Comparison of ENCODE assay signal across 12 cellular contexts in the genomic region with DNA sequence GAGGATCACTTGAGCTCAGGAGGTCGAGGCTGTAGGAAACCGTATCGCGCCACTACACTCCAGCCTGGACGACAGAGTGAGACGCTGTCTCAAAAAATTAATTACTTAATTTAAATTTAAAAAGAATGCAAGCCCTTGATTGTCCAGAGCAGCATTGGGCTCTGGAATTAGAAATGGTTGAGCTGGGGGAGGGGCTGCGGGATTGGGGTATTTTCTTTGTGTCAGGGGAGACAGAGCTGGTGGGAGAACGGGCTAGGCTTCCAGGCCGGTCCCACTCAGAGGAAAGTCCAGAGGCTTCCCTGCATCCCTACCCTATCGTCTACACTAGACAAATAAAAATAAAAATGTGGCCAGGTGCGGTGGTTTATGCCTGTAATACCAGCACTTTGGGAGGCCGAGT. TPM values are rescaled to one million over a fixed set of nuclear protein-coding genes. Genes with fewer than 3 reads are reported as not detected.
DNase-seq lines count a peak whose midpoint lies in the region; ATAC-seq and TF ChIP-seq lines count a peak whose summit lies in the region.
"Had no signal": no experiment of that assay in that cellular context is flagged by ENCODE, and none has a peak within 500 bp of the region (broad histone marks: within the 10 kb centered on the region; RNA-seq: fewer than 3 reads in every experiment).

No MANE protein-coding gene starts in this region.

- no peak overlapping the region for H3K18ac ChIP-seq in neuronal stem cell (ENCODE audit: low read length)

- H3K27me3 Mint-ChIP-seq in activated CD8-positive, alpha-beta T cell treated with anti-CD3 and anti-CD28 coated beads, Interleukin-2, amount 10 ng/mL, durations not matched to agents 7 days and 5 days (ENCODE audit: low read depth), result peaks cover 3% of the 10 kb centered on the region

- no peak overlapping the region for H3K4me3 Mint-ChIP-seq in activated CD8-positive, alpha-beta T cell treated with anti-CD3 and anti-CD28 coated beads, Interleukin-2, amount 10 ng/mL, durations not matched to agents 7 days and 5 days

- peak overlapping the region; percentile 78 for H3K4me3 ChIP-seq in BLaER1
- peak overlapping the region; percentile 86 for H3K4me3 ChIP-seq in fibroblast of villous mesenchyme (ENCODE audit: low read depth, low read length)
- H3K4me3 ChIP-seq in neuronal stem cell (ENCODE audit: low read length in 2 of 2), result peak overlapping the region in 1 of 2 donors; percentile 51
- no peak overlapping the region for H3K4me3 ChIP-seq in A673 (ENCODE audit: low read depth, low read length, poor library complexity, severe bottlenecking)

- H4K8ac ChIP-seq in neuronal stem cell (ENCODE audit: low read depth, low read length), result no peak overlapping the region

- H2BK5ac ChIP-seq in neuronal stem cell (ENCODE audit: low read length), result no peak overlapping the region

- H3K14ac ChIP-seq in neuronal stem cell (ENCODE audit: low read length), result no peak overlapping the region

- H3K4me2 ChIP-seq in BLaER1 (peak overlapping the region; percentile 97), neuronal stem cell (ENCODE audit: insufficient read depth, low read length, poor library complexity, severe bottlenecking) (no peak overlapping the region)

- no peak overlapping the region for H3K4ac ChIP-seq in neuronal stem cell (ENCODE audit: low read length)

- peaks cover 11% of the 10 kb centered on the region for H3K36me3 Mint-ChIP-seq in activated CD8-positive, alpha-beta T cell treated with anti-CD3 and anti-CD28 coated beads, Interleukin-2, amount 10 ng/mL, durations not matched to agents 7 days and 5 days (ENCODE audit: low read depth)

- H3K27ac Mint-ChIP-seq in activated CD8-positive, alpha-beta T cell treated with anti-CD3 and anti-CD28 coated beads, Interleukin-2, amount 10 ng/mL, durations not matched to agents 7 days and 5 days, result no peak overlapping the region

- H2AK5ac ChIP-seq in neuronal stem cell (ENCODE audit: low read depth, low read length), result peak overlapping the region; percentile 56

- TF ChIP-seq CTCF in RWPE1 (conservative IDR thresholded peaks at IDR 0.05; ENCODE audit: low read depth) (no peak), fibroblast of villous mesenchyme (IDR thresholded peaks at IDR 0.05; ENCODE audit: insufficient read depth, low read depth, low read length) (no peak), A673 (conservative IDR thresholded peaks at IDR 0.05; ENCODE audit: low read depth, low read length) (no peak)

- H3K9me3 ChIP-seq in BLaER1, result no peaks in the 10 kb centered on the region
- peaks cover 0 to 2% of the 10 kb centered on the region in 2 donors for H3K9me3 ChIP-seq in neuronal stem cell (replicated peaks in 1 of 2; ENCODE audit: control insufficient read depth in 2 of 2, insufficient read depth in 1 of 2, low read depth in 1 of 2, low read length in 2 of 2)
- no peaks in the 10 kb centered on the region for H3K9me3 ChIP-seq in A673 (ENCODE audit: low read depth, low read length, poor library complexity, severe bottlenecking)

- no peak overlapping the region for H2BK120ac ChIP-seq in neuronal stem cell (ENCODE audit: low read depth, low read length)

- CTCF ChIA-PET in RWPE1 (lab: Yijun Ruan, JAX) (interaction anchor here (0.6 to 2.6 kb wide), 3 partner anchors 14 to 46 kb away, joined by 3 to 13 read pairs (median 5); no protein-coding TSS in a partner anchor), A673 (lab: Charles Lee) (interaction anchor here (2.3 kb wide), 1 partner anchor 46 kb away, joined by 6 read pairs; no protein-coding TSS in a partner anchor)
- CTCF ChIA-PET in activated CD8-positive, alpha-beta T cell treated with anti-CD3 and anti-CD28 coated beads, Interleukin-2, amount 10 ng/mL, durations not matched to agents 7 days and 5 days (lab: Charles Lee), result interaction anchor here (1.7 to 9.2 kb wide), 4 partner anchors 13 to 74 kb away, joined by 7 to 135 read pairs (median 28); a partner anchor contains a TSS

- no peak overlapping the region for H3K23ac ChIP-seq in neuronal stem cell (ENCODE audit: low read depth, low read length, poor library complexity)

- H3K9me3 Mint-ChIP-seq in activated CD8-positive, alpha-beta T cell treated with anti-CD3 and anti-CD28 coated beads, Interleukin-2, amount 10 ng/mL, durations not matched to agents 7 days and 5 days (ENCODE audit: insufficient read depth), result no peaks in the 10 kb centered on the region
- H3K9me3 Mint-ChIP-seq: activated naive CD4-positive, alpha-beta T cell treated with anti-CD3 and anti-CD28 coated beads, Interleukin-2, amount 50 U/mL, for 72 hours had no signal

- H3K27ac ChIP-seq in BLaER1 (peak overlapping the region; percentile 96), RWPE1 (peak overlapping the region; percentile 92), neuronal stem cell (replicated peaks; ENCODE audit: low read length) (no peak overlapping the region), A673 (ENCODE audit: low read depth, low read length, poor library complexity, severe bottlenecking) (no peak overlapping the region)

- peaks cover 5% of the 10 kb centered on the region for H3K79me1 ChIP-seq in neuronal stem cell (ENCODE audit: low read depth, low read length)

- ATAC-seq in activated CD8-positive, alpha-beta T cell treated with anti-CD3 and anti-CD28 coated beads, Interleukin-2, amount 10 ng/mL, durations not matched to agents 7 days and 5 days, result no peak
- ATAC-seq: activated naive CD4-positive, alpha-beta T cell treated with anti-CD3 and anti-CD28 coated beads, Interleukin-2, amount 50 U/mL, for 72 hours; Panc1 had no signal

- peaks cover 28% of the 10 kb centered on the region for H3K4me1 Mint-ChIP-seq in activated CD8-positive, alpha-beta T cell treated with anti-CD3 and anti-CD28 coated beads, Interleukin-2, amount 10 ng/mL, durations not matched to agents 7 days and 5 days (ENCODE audit: low read depth)

- peak overlapping the region; percentile 86 for H2AFZ ChIP-seq in neuronal stem cell (ENCODE audit: low read length)

- H3K36me3 ChIP-seq in BLaER1 (peaks cover 11% of the 10 kb centered on the region), neuronal stem cell (replicated peaks in 1 of 2; ENCODE audit: control insufficient read depth in 2 of 2, insufficient read depth in 2 of 2, low read length in 2 of 2) (no peaks in the 10 kb centered on the region), A673 (ENCODE audit: insufficient read depth, low read length, poor library complexity, severe bottlenecking) (no peaks in the 10 kb centered on the region)

- H2BK12ac ChIP-seq in neuronal stem cell (ENCODE audit: low read length), result no peak overlapping the region

- no CpG with 5 or more reads among the region's 12 CpGs for WGBS in neuronal stem cell (ENCODE audit: extremely low coverage in 2 of 2, insufficient read length in 2 of 2, insufficient replicate concordance in 1 of 2), 2 donors

- peaks cover 50% of the 10 kb centered on the region for H3K4me1 ChIP-seq in BLaER1
- peaks cover 15% of the 10 kb centered on the region in 2 donors for H3K4me1 ChIP-seq in neuronal stem cell (ENCODE audit: control insufficient read depth in 2 of 2, insufficient read depth in 1 of 2, low read depth in 1 of 2, low read length in 2 of 2)
- H3K4me1 ChIP-seq in A673 (ENCODE audit: insufficient read depth, low read length, poor library complexity, severe bottlenecking), result peaks cover 12% of the 10 kb centered on the region

- H4K20me1 ChIP-seq in BLaER1, result peaks cover 19% of the 10 kb centered on the region

- peak overlapping the region; percentile 67 for H2BK15ac ChIP-seq in neuronal stem cell (ENCODE audit: low read length)

- POLR2A ChIA-PET in RWPE1 (lab: Yijun Ruan, JAX; ENCODE audit: low non-redundant PET), result interaction anchor here (0.9 kb wide), 1 partner anchor 97 kb away, joined by 3 read pairs; no protein-coding TSS in a partner anchor
- POLR2A ChIA-PET in A673 (lab: Charles Lee; ENCODE audit: low non-redundant PET), result no interaction called here
- POLR2A ChIA-PET in activated CD8-positive, alpha-beta T cell treated with anti-CD3 and anti-CD28 coated beads, Interleukin-2, amount 10 ng/mL, durations not matched to agents 7 days and 5 days (lab: Charles Lee), result interaction anchor here (1.0 to 1.4 kb wide), 4 partner anchors 14 to 124 kb away, joined by 3 to 7 read pairs (median 4); a partner anchor contains a TSS

- intact Hi-C loops in A673 (cut with micrococcal nuclease; ENCODE audit: unreplicated experiment), result no loop called here

- H3K9ac ChIP-seq in BLaER1 (peak overlapping the region; percentile 87), neuronal stem cell (ENCODE audit: low read depth, low read length, poor library complexity) (no peak overlapping the region)

- DNase-seq in RWPE1 (ENCODE audit: low spot score), result no peak
- no peak for DNase-seq in fibroblast of villous mesenchyme (ENCODE audit: low read depth)
- DNase-seq in neuronal stem cell (ENCODE audit: low spot score), result no peak
- no peak for DNase-seq in foreskin melanocyte
- DNase-seq in SW 1271 (lab: John Stamatoyannopoulos, UW), result no peak
- no peak for DNase-seq in A673 (ENCODE audit: low spot score)
- no peak for DNase-seq in activated CD8-positive, alpha-beta T cell treated with anti-CD3 and anti-CD28 coated beads, Interleukin-2, amount 10 ng/mL, durations not matched to agents 7 days and 5 days
- DNase-seq: T-helper 9 cell had no signal

- no TSS peak for BruUV-seq in A673 (replicated peaks; lab: Mats Ljungman, UMichigan)

- H3K27me3 ChIP-seq in BLaER1, result no peaks in the 10 kb centered on the region
- H3K27me3 ChIP-seq in neuronal stem cell (ENCODE audit: control insufficient read depth in 3 of 3, insufficient read depth in 3 of 3, low read depth in 1 of 3, low read length in 3 of 3), result peaks cover 0 to 18% (median 6%) of the 10 kb centered on the region in 3 experiments
- no peaks in the 10 kb centered on the region for H3K27me3 ChIP-seq in A673 (replicated peaks; ENCODE audit: insufficient read depth, low read depth, low read length, poor library complexity)

- no peak overlapping the region for H4K91ac ChIP-seq in neuronal stem cell (ENCODE audit: low read depth, low read length, poor library complexity)

RNA-seq across cellular contexts. Expression of a gene that starts 2.2 kb away (rescaled TPM):
- total RNA-seq in fibroblast of villous mesenchyme, result 0.97 and 1.3 TPM in 2 replicates
- 3.4 TPM for polyA plus RNA-seq in neuronal stem cell (2013, experiment 1 of 2)
- 4.3 TPM for polyA plus RNA-seq in neuronal stem cell (2013, experiment 2 of 2)
- total RNA-seq in A673 (2021), result 2.9 and 4.2 TPM in 2 replicates
- total RNA-seq in activated CD8-positive, alpha-beta T cell treated with anti-CD3 and anti-CD28 coated beads, Interleukin-2, amount 10 ng/mL, durations not matched to agents 7 days and 5 days, result 1 to 10 TPM; 5.6 to 6.2 TPM

RNA-seq across cellular contexts. Expression of a gene that starts 13.0 kb away (rescaled TPM):
- total RNA-seq in fibroblast of villous mesenchyme, result 9.3 and 10.8 TPM in 2 replicates
- 21.4 TPM for polyA plus RNA-seq in neuronal stem cell (2013, experiment 1 of 2)
- polyA plus RNA-seq in neuronal stem cell (2013, experiment 2 of 2), result 20.5 TPM
- 20.2 and 21.3 TPM in 2 replicates for total RNA-seq in A673 (2021)
- 10 to 100 TPM in 1 of 2 experiments, 1 to 10 TPM in 1; 9.2 to 10.9 TPM for total RNA-seq in activated CD8-positive, alpha-beta T cell treated with anti-CD3 and anti-CD28 coated beads, Interleukin-2, amount 10 ng/mL, durations not matched to agents 7 days and 5 days

RNA-seq across cellular contexts. Expression of a gene that starts 20.2 kb away (rescaled TPM):
- total RNA-seq in fibroblast of villous mesenchyme (under 0.01 and 0.32 TPM in 2 replicates), A673 (2021) (not detected in 2 replicates)
- polyA plus RNA-seq in neuronal stem cell (2013, experiment 1 of 2), result 0.14 TPM
- 0.12 TPM for polyA plus RNA-seq in neuronal stem cell (2013, experiment 2 of 2)
- under 1 TPM in 1 of 2 experiments, not detected in 1; 0.08 TPM for total RNA-seq in activated CD8-positive, alpha-beta T cell treated with anti-CD3 and anti-CD28 coated beads, Interleukin-2, amount 10 ng/mL, durations not matched to agents 7 days and 5 days
- total RNA-seq: mononuclear cell had no signal

RNA-seq across cellular contexts. Expression of a gene that starts 32.4 kb away (rescaled TPM):
- total RNA-seq in fibroblast of villous mesenchyme, result 24.2 and 29.0 TPM in 2 replicates
- 0.79 TPM for polyA plus RNA-seq in neuronal stem cell (2013, experiment 1 of 2)
- polyA plus RNA-seq in neuronal stem cell (2013, experiment 2 of 2), result 0.73 TPM
- not detected in 2 replicates for total RNA-seq in A673 (2021)
- 10 to 100 TPM; 67.4 to 72.3 TPM for total RNA-seq in activated CD8-positive, alpha-beta T cell treated with anti-CD3 and anti-CD28 coated beads, Interleukin-2, amount 10 ng/mL, durations not matched to agents 7 days and 5 days

RNA-seq across cellular contexts. Expression of a gene that starts 53.1 kb away (rescaled TPM):
- total RNA-seq in fibroblast of villous mesenchyme (30.7 and 30.9 TPM in 2 replicates), A673 (2021) (38.1 and 41.9 TPM in 2 replicates)
- 52.3 TPM for polyA plus RNA-seq in neuronal stem cell (2013, experiment 1 of 2)
- 51.8 TPM for polyA plus RNA-seq in neuronal stem cell (2013, experiment 2 of 2)
- 1 to 10 TPM; 7.8 to 9.2 TPM for total RNA-seq in activated CD8-positive, alpha-beta T cell treated with anti-CD3 and anti-CD28 coated beads, Interleukin-2, amount 10 ng/mL, durations not matched to agents 7 days and 5 days

Comparison
In these comparisons a context has a peak if more than half of its experiments do, and no peak if none do; other contexts are left out.
1. H3K27ac ChIP-seq: peak in BLaER1 (single experiment) and RWPE1 (single experiment); none in neuronal stem cell (single experiment) and A673 (single experiment).